Comparison of ENCODE assay signal across 1 cellular context in genomic region chr1:169779970-169780369, GRCh38.
TF ChIP-seq lines count a peak whose summit lies in the region.

No MANE protein-coding gene starts in this region.

TF ChIP-seq in GM23338, 12 proteins besides CTCF, POLR2A, EP300 and RAD21 (continued from another document):
- TF ChIP-seq ZNF462 (CRISPR knock-in tag; IDR thresholded peaks at IDR 0.05) (no peak), EZH2 (IDR thresholded peaks at IDR 0.05; ENCODE audit: low read depth, unreplicated experiment) (no peak), EZH2phosphoT487 (IDR thresholded peaks at IDR 0.05; ENCODE audit: unreplicated experiment) (no peak), REST (IDR thresholded peaks at IDR 0.05; ENCODE audit: unreplicated experiment) (no peak), STAT1 (IDR thresholded peaks at IDR 0.05; ENCODE audit: unreplicated experiment) (no peak), ZNF114 (CRISPR knock-in tag; IDR thresholded peaks at IDR 0.05) (no peak), ZNF331 (CRISPR knock-in tag; IDR thresholded peaks at IDR 0.05; ENCODE audit: low read depth) (no peak), NANOG (IDR thresholded peaks at IDR 0.05; ENCODE audit: borderline replicate concordance) (no peak), CREB1 (CRISPR knock-in tag; IDR thresholded peaks at IDR 0.05; ENCODE audit: low read depth) (no peak)
